In genomic region chr20:48763183-48764030, GRCh38 we compare ENCODE assay signal across 12 cellular contexts.
DNase-seq lines count a peak whose midpoint lies in the region; ATAC-seq, FAIRE-seq and TF ChIP-seq lines count a peak whose summit lies in the region.
"Had no signal": no experiment of that assay in that cellular context is flagged by ENCODE, and none has a peak within 500 bp of the region (broad histone marks: within the 10 kb centered on the region; RNA-seq: fewer than 3 reads in every experiment).

No MANE protein-coding gene starts in this region.

- H3K9me3 Mint-ChIP-seq in activated CD8-positive, alpha-beta memory T cell treated with anti-CD3 and anti-CD28 coated beads, Interleukin-2, amount 10 ng/mL, durations not matched to agents 7 days and 5 days (ENCODE audit: low read depth) = no peaks in the 10 kb centered on the region

- peaks cover 24% of the 10 kb centered on the region for H3K36me3 Mint-ChIP-seq in activated CD8-positive, alpha-beta memory T cell treated with anti-CD3 and anti-CD28 coated beads, Interleukin-2, amount 10 ng/mL, durations not matched to agents 7 days and 5 days

- peak overlapping the region in 1 of 4 donors; percentile 20 for H3K27ac ChIP-seq in body of pancreas
- peak overlapping the region in 1 of 2 donors; percentile 27 for H3K27ac ChIP-seq in kidney (ENCODE audit: low read depth in 2 of 2, low read length in 2 of 2)
- peak overlapping the region in 4 of 5 donors; percentile 15 to 81 (median 34) for H3K27ac ChIP-seq in stomach
- H3K27ac ChIP-seq: cardiac muscle cell had no signal

- H3K4me3 ChIP-seq in body of pancreas = no peak overlapping the region
- no peak overlapping the region for H3K4me3 ChIP-seq in kidney (ENCODE audit: low read length in 2 of 2)
- H3K4me3 ChIP-seq in stomach = no peak overlapping the region
- H3K4me3 ChIP-seq: cardiac muscle cell had no signal

- no peak for FAIRE-seq in kidney (lab: Jason Lieb, UNC)

- no peak for TF ChIP-seq EP300 in stomach (IDR thresholded peaks at IDR 0.05)

- no peaks in the 10 kb centered on the region for H3K9me3 ChIP-seq in body of pancreas
- no peaks in the 10 kb centered on the region for H3K9me3 ChIP-seq in kidney (ENCODE audit: control insufficient read depth in 1 of 2, low read length in 2 of 2)
- H3K9me3 ChIP-seq in stomach = no peaks in the 10 kb centered on the region

- DNase-seq in activated CD8-positive, alpha-beta memory T cell treated with anti-CD3 and anti-CD28 coated beads, Interleukin-2, amount 10 ng/mL, durations not matched to agents 7 days and 5 days = no peak
- DNase-seq in activated CD8-positive, alpha-beta memory T cell treated with anti-CD3 and anti-CD28 coated beads for 24 hours = no peak
- DNase-seq in body of pancreas (no peak), kidney (peak; percentile 76), stomach (no peak), KG1 (lab: John Stamatoyannopoulos, UW) (no peak), NCI-H510A treated with DMSO at 0.1 percent for 48 hours (lab: John Stamatoyannopoulos, UW) (no peak)
- DNase-seq: foreskin melanocyte, mammary epithelial cell had no signal

- H3K9ac ChIP-seq in kidney (ENCODE audit: low read length in 2 of 2) = no peak overlapping the region

- H3K4me1 ChIP-seq in body of pancreas = no peaks in the 10 kb centered on the region
- H3K4me1 ChIP-seq in kidney (ENCODE audit: control insufficient read depth in 1 of 2, insufficient read depth in 1 of 2, low read depth in 1 of 2, low read length in 2 of 2) = peaks cover 0 to 16% of the 10 kb centered on the region in 2 donors
- H3K4me1 ChIP-seq in stomach = peaks cover 0 to 55% (median 11%) of the 10 kb centered on the region in 4 donors

- H3K4me3 Mint-ChIP-seq in activated CD8-positive, alpha-beta memory T cell treated with anti-CD3 and anti-CD28 coated beads, Interleukin-2, amount 10 ng/mL, durations not matched to agents 7 days and 5 days = no peak overlapping the region

- H3K27ac Mint-ChIP-seq in activated CD8-positive, alpha-beta memory T cell treated with anti-CD3 and anti-CD28 coated beads, Interleukin-2, amount 10 ng/mL, durations not matched to agents 7 days and 5 days = peak overlapping the region; percentile 94

- H3K36me3 ChIP-seq in body of pancreas (replicated peaks in 1 of 2; ENCODE audit: insufficient read depth in 1 of 2, low read depth in 2 of 2) = no peaks in the 10 kb centered on the region
- H3K36me3 ChIP-seq in kidney (ENCODE audit: control insufficient read depth in 1 of 2, insufficient read depth in 2 of 2, low read length in 2 of 2) = no peaks in the 10 kb centered on the region
- no peaks in the 10 kb centered on the region for H3K36me3 ChIP-seq in stomach
- H3K36me3 ChIP-seq: cardiac muscle cell had no signal

- no peak for TF ChIP-seq POLR2A in body of pancreas (IDR thresholded peaks at IDR 0.05)
- no peak for TF ChIP-seq POLR2A in stomach (IDR thresholded peaks at IDR 0.05)

- ATAC-seq in activated CD8-positive, alpha-beta memory T cell treated with anti-CD3 and anti-CD28 coated beads, Interleukin-2, amount 10 ng/mL, durations not matched to agents 7 days and 5 days = no peak
- ATAC-seq in body of pancreas = peak; percentile 27
- ATAC-seq in HG03354 (IDR thresholded peaks at IDR 0.05; ENCODE audit: poor library complexity, severe bottlenecking, unreplicated experiment) = no peak
- ATAC-seq: sciatic nerve had no signal

- 71 to 84% methylated on average over 19 of the region's 19 CpGs for WGBS in body of pancreas, 2 donors
- WGBS in stomach, 5 donors = 78 to 87% (median 81%) methylated on average over 19 of the region's 19 CpGs

- no peaks in the 10 kb centered on the region for H3K27me3 Mint-ChIP-seq in activated CD8-positive, alpha-beta memory T cell treated with anti-CD3 and anti-CD28 coated beads, Interleukin-2, amount 10 ng/mL, durations not matched to agents 7 days and 5 days

- intact Hi-C loops in body of pancreas (cut with DNase I) = no loop called here
- intact Hi-C loops in kidney (cut with DNase I) = no loop called here
- intact Hi-C loops in stomach (cut with DNase I; ENCODE audit: low total_unique reads) = no loop called here

- CTCF ChIA-PET in activated CD8-positive, alpha-beta memory T cell treated with anti-CD3 and anti-CD28 coated beads, Interleukin-2, amount 10 ng/mL, durations not matched to agents 7 days and 5 days (lab: Charles Lee) = interaction anchor here (1.1 to 1.6 kb wide), 3 partner anchors 9 to 29 kb away, joined by 3 to 4 read pairs (median 3); no protein-coding TSS in a partner anchor

- H3K4me1 Mint-ChIP-seq in activated CD8-positive, alpha-beta memory T cell treated with anti-CD3 and anti-CD28 coated beads, Interleukin-2, amount 10 ng/mL, durations not matched to agents 7 days and 5 days = peaks cover 94% of the 10 kb centered on the region

- TF ChIP-seq CTCF in body of pancreas (IDR thresholded peaks at IDR 0.05) = no peak
- no peak for TF ChIP-seq CTCF in kidney (IDR thresholded peaks at IDR 0.05; ENCODE audit: borderline replicate concordance, extremely low read depth, insufficient read depth)
- no peak for TF ChIP-seq CTCF in stomach (IDR thresholded peaks at IDR 0.05)

- H3K27me3 ChIP-seq in body of pancreas (no peaks in the 10 kb centered on the region), stomach (no peaks in the 10 kb centered on the region)
- H3K27me3 ChIP-seq: cardiac muscle cell had no signal
